29 cellular contexts compared by ENCODE assay signal in genomic region chr22:25472382-25472781, GRCh38.
"Had no signal": no experiment of that assay in that cellular context is flagged by ENCODE, and none has a peak within 500 bp of the region (broad histone marks: within the 10 kb centered on the region; RNA-seq: fewer than 3 reads in every experiment).

No MANE protein-coding gene starts in this region.

- H3K27ac ChIP-seq: brain microvascular endothelial cell, colonic mucosa, epithelial cell of prostate, esophagus squamous epithelium, gastroesophageal sphincter, heart right ventricle, WERI-Rb-1 had no signal

- ATAC-seq: activated CD4-positive, CD25-positive, alpha-beta regulatory T cell treated with anti-CD3 and anti-CD28 coated beads, Interleukin-2, amount 50 U/mL, for 24 hours; activated T-cell treated with anti-CD3 and anti-CD28 coated beads, Interleukin-2, amount 50 U/mL, for 72 hours; gastroesophageal sphincter; heart right ventricle; T-helper 17 cell had no signal

- H3K27me3 ChIP-seq: brain microvascular endothelial cell, colonic mucosa, esophagus squamous epithelium, gastroesophageal sphincter, heart right ventricle had no signal

- H3K4me1 ChIP-seq: colonic mucosa had no signal

- H3K4me3 ChIP-seq: colonic mucosa, esophagus squamous epithelium, gastroesophageal sphincter, heart right ventricle had no signal

- H3K27me3 Mint-ChIP-seq: activated B cell treated with CpG ODN at 0.5 μM for 24 hours; activated naive CD8-positive, alpha-beta T cell had no signal

- H3K9me3 Mint-ChIP-seq: activated B cell treated with CpG ODN at 0.5 μM for 24 hours had no signal

- H3K4me1 Mint-ChIP-seq: activated B cell treated with CpG ODN at 0.5 μM for 24 hours had no signal

- H3K4me3 Mint-ChIP-seq: activated B cell treated with CpG ODN at 0.5 μM for 24 hours; activated naive CD8-positive, alpha-beta T cell; activated T-cell treated with anti-CD3 and anti-CD28 coated beads, Interleukin-2, amount 50 U/mL, for 24 hours; activated T-cell treated with anti-CD3 and anti-CD28 coated beads, Interleukin-2, amount 50 U/mL, for 72 hours; T-helper 17 cell; T-helper 2 cell treated with Interferon-gamma antibody and Interleukin-4, amounts not matched to agents 5 μg/mL and 100 μg/mL, for 36 hours had no signal

- H3K36me3 ChIP-seq: brain microvascular endothelial cell, colonic mucosa, esophagus squamous epithelium, gastroesophageal sphincter had no signal

- H3K27ac Mint-ChIP-seq: activated B cell treated with CpG ODN at 0.5 μM for 24 hours; activated naive CD8-positive, alpha-beta T cell; activated T-cell treated with anti-CD3 and anti-CD28 coated beads, Interleukin-2, amount 50 U/mL, for 24 hours; activated T-cell treated with anti-CD3 and anti-CD28 coated beads, Interleukin-2, amount 50 U/mL, for 72 hours; T-helper 17 cell; T-helper 2 cell treated with Interferon-gamma antibody and Interleukin-4, amounts not matched to agents 5 μg/mL and 100 μg/mL, for 36 hours had no signal

- H3K9me3 ChIP-seq: colonic mucosa, gastroesophageal sphincter had no signal

- DNase-seq: activated B cell treated with CpG ODN at 0.5 μM for 24 hours; activated CD4-positive, alpha-beta T cell treated with anti-CD3 and anti-CD28 coated beads for 48 hours; activated CD4-positive, alpha-beta T cell treated with anti-CD3 and anti-CD28 coated beads, Interleukin-2, amount 50 U/mL, for 1 hour; activated CD4-positive, alpha-beta T cell treated with anti-CD3 and anti-CD28 coated beads, Interleukin-2, amount 50 U/mL, for 48 hours; activated CD8-positive, alpha-beta memory T cell treated with anti-CD3 and anti-CD28 coated beads, Interleukin-2, amount 50 U/mL, for 48 hours; activated gamma-delta T cell treated with Interleukin-2 at 50 U/mL for 16 hours; activated naive CD4-positive, alpha-beta T cell treated with anti-CD3 and anti-CD28 coated beads, Interleukin-2, amount 50 U/mL, for 16 hours; activated naive CD4-positive, alpha-beta T cell treated with Interleukin-2 at 50 U/mL for 16 hours; activated T-cell treated with anti-CD3 and anti-CD28 coated beads for 4 hours; activated T-cell treated with anti-CD3 and anti-CD28 coated beads, Interleukin-2, amount 50 U/mL, for 24 hours; activated T-cell treated with anti-CD3 and anti-CD28 coated beads, Interleukin-2, amount 50 U/mL, for 72 hours; amniotic stem cell; anterior cingulate cortex; brain microvascular endothelial cell; caudate nucleus; cerebellar nuclear complex; colonic mucosa; effector CD8-positive, alpha-beta T cell; esophagus squamous epithelium; heart right ventricle; T-helper 1 cell; T-helper 17 cell; T1000; WERI-Rb-1 had no signal
